ENCODE assay signal across 29 cellular contexts in the genomic region with DNA sequence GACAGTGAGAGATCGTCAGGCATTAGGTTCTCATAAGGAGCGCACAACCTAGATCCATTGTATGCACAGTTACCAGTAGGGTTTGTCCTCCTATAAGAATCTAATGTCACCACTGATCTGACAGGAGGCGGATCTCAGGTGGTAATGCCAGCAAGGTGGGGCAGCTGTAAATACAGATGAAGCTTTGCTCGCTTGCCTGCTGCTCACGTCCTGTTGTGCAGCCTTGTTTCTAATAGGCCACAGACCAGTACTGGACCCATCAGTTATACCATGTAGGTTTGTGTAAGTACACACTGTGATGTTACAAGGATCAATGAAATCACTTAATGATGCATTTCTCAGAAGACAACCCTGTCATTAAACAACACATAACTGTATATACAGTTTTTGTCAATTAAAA.
"Had no signal": no experiment of that assay in that cellular context is flagged by ENCODE, and none has a peak within 500 bp of the region (broad histone marks: within the 10 kb centered on the region; RNA-seq: fewer than 3 reads in every experiment).

No MANE protein-coding gene starts in this region.

- H3K36me3 ChIP-seq: neutrophil, pancreas, prostate gland, right lobe of liver, sigmoid colon, upper lobe of left lung, vagina had no signal

- FAIRE-seq: pancreas, small intestine, urothelium cell line had no signal

- H3K4me1 ChIP-seq: prostate gland, suprapubic skin, testis, tibial artery, upper lobe of left lung, vagina had no signal

- H3K27me3 ChIP-seq: neutrophil, pancreas, right lobe of liver, sigmoid colon, suprapubic skin, testis, tibial artery, transverse colon, upper lobe of left lung, vagina had no signal

- H3K4me3 ChIP-seq: pancreas, prostate gland, right lobe of liver, sigmoid colon, suprapubic skin, testis, tibial artery, transverse colon, upper lobe of left lung, vagina had no signal

- DNase-seq: naive thymus-derived CD8-positive, alpha-beta T cell; nephron progenitor cell; nucleus accumbens; pancreas; retina; right cardiac atrium; right lobe of liver; sigmoid colon; small intestine; stimulated activated CD4-positive, alpha-beta T cell treated with anti-CD3 and anti-CD28 coated beads, Interleukin-15, amount 100 ng/mL, for 24 hours; stimulated activated CD4-positive, alpha-beta T cell treated with anti-CD3 and anti-CD28 coated beads, Interleukin-2, amount 100 ng/mL, for 24 hours; stimulated activated CD4-positive, alpha-beta T cell treated with anti-CD3 and anti-CD28 coated beads, Interleukin-2, amount 100 ng/mL, for 48 hours; stimulated activated CD4-positive, alpha-beta T cell treated with anti-CD3 and anti-CD28 coated beads, Interleukin-4, amount 100 ng/mL, for 24 hours; stimulated activated naive B cell treated with anti-CD40 and anti-IgM and Interleukin-4, amounts not matched to agents 10 μg/mL and 1 μg/mL and 100 μg/mL, for 72 hours; stimulated activated naive CD4-positive, alpha-beta T cell treated with Interleukin-2 at 50 U/mL for 16 hours; stimulated activated naive CD8-positive, alpha-beta T cell treated with anti-CD3 and anti-CD28 coated beads, Interleukin-15, amount 100 ng/mL, for 72 hours; substantia nigra; testis; tibial artery; transverse colon; upper lobe of left lung had no signal

- H3K27me3 Mint-ChIP-seq: naive thymus-derived CD8-positive, alpha-beta T cell; natural killer cell treated with Interleukin-12 subunit alpha and Interleukin-12 subunit beta and Interleukin-15 and Interleukin-18, amount 100 ng/mL, for 72 hours; stimulated activated naive B cell treated with anti-CD40 and anti-IgM and Interleukin-4, amounts not matched to agents 10 μg/mL and 1 μg/mL and 100 μg/mL, for 72 hours; stimulated activated naive CD8-positive, alpha-beta T cell treated with anti-CD3 and anti-CD28 coated beads, Interleukin-15, amount 100 ng/mL, for 72 hours had no signal

- ATAC-seq: naive thymus-derived CD8-positive, alpha-beta T cell; natural killer cell treated with Interleukin-12 subunit alpha and Interleukin-12 subunit beta and Interleukin-15 and Interleukin-18, amount 100 ng/mL, for 72 hours; pancreas; right cardiac atrium; right lobe of liver; stimulated activated effector memory CD8-positive, alpha-beta T cell treated with anti-CD3 and anti-CD28 coated beads, Interleukin-12 subunit alpha, Interleukin-12 subunit beta, amount 100 ng/mL, for 72 hours; stimulated activated naive B cell treated with anti-CD40 and anti-IgM and Interleukin-4, amounts not matched to agents 10 μg/mL and 1 μg/mL and 100 μg/mL, for 72 hours; stimulated activated naive CD8-positive, alpha-beta T cell treated with anti-CD3 and anti-CD28 coated beads, Interleukin-15, amount 100 ng/mL, for 72 hours had no signal

- H3K9me3 Mint-ChIP-seq: natural killer cell treated with Interleukin-12 subunit alpha and Interleukin-12 subunit beta and Interleukin-15 and Interleukin-18, amount 100 ng/mL, for 72 hours; stimulated activated effector memory CD8-positive, alpha-beta T cell treated with anti-CD3 and anti-CD28 coated beads, Interleukin-12 subunit alpha, Interleukin-12 subunit beta, amount 100 ng/mL, for 72 hours; stimulated activated naive CD8-positive, alpha-beta T cell treated with anti-CD3 and anti-CD28 coated beads, Interleukin-15, amount 100 ng/mL, for 72 hours had no signal

- H3K4me3 Mint-ChIP-seq: naive thymus-derived CD8-positive, alpha-beta T cell; natural killer cell treated with Interleukin-12 subunit alpha and Interleukin-12 subunit beta and Interleukin-15 and Interleukin-18, amount 100 ng/mL, for 72 hours; nephron progenitor cell; neural crest cell; stimulated activated effector memory CD8-positive, alpha-beta T cell treated with anti-CD3 and anti-CD28 coated beads, Interleukin-12 subunit alpha, Interleukin-12 subunit beta, amount 100 ng/mL, for 72 hours; stimulated activated naive B cell treated with anti-CD40 and anti-IgM and Interleukin-4, amounts not matched to agents 10 μg/mL and 1 μg/mL and 100 μg/mL, for 72 hours; stimulated activated naive CD8-positive, alpha-beta T cell treated with anti-CD3 and anti-CD28 coated beads, Interleukin-15, amount 100 ng/mL, for 72 hours had no signal

- H3K36me3 Mint-ChIP-seq: natural killer cell treated with Interleukin-12 subunit alpha and Interleukin-12 subunit beta and Interleukin-15 and Interleukin-18, amount 100 ng/mL, for 72 hours; stimulated activated effector memory CD8-positive, alpha-beta T cell treated with anti-CD3 and anti-CD28 coated beads, Interleukin-12 subunit alpha, Interleukin-12 subunit beta, amount 100 ng/mL, for 72 hours had no signal

- H3K27ac Mint-ChIP-seq: naive thymus-derived CD8-positive, alpha-beta T cell; natural killer cell treated with Interleukin-12 subunit alpha and Interleukin-12 subunit beta and Interleukin-15 and Interleukin-18, amount 100 ng/mL, for 72 hours; nephron progenitor cell; stimulated activated effector memory CD8-positive, alpha-beta T cell treated with anti-CD3 and anti-CD28 coated beads, Interleukin-12 subunit alpha, Interleukin-12 subunit beta, amount 100 ng/mL, for 72 hours; stimulated activated naive B cell treated with anti-CD40 and anti-IgM and Interleukin-4, amounts not matched to agents 10 μg/mL and 1 μg/mL and 100 μg/mL, for 72 hours; stimulated activated naive CD8-positive, alpha-beta T cell treated with anti-CD3 and anti-CD28 coated beads, Interleukin-15, amount 100 ng/mL, for 72 hours had no signal

- H3K4me1 Mint-ChIP-seq: nephron progenitor cell had no signal

- H3K27ac ChIP-seq: neutrophil, pancreas, prostate gland, right lobe of liver, sigmoid colon, suprapubic skin, testis, tibial artery, transverse colon, upper lobe of left lung, vagina had no signal

- H3K9me3 ChIP-seq: neutrophil, pancreas, prostate gland, right lobe of liver, sigmoid colon, testis, tibial artery, transverse colon, upper lobe of left lung, vagina had no signal
